ENCODE assay signal across 18 cellular contexts in genomic region chr2:207044380-207044779, GRCh38.
"Had no signal": no experiment of that assay in that cellular context is flagged by ENCODE, and none has a peak within 500 bp of the region (broad histone marks: within the 10 kb centered on the region; RNA-seq: fewer than 3 reads in every experiment).

No MANE protein-coding gene starts in this region.

- H3K36me3 ChIP-seq: cardiac muscle cell, colonic mucosa, esophagus muscularis mucosa, left ventricle myocardium inferior, right atrium auricular region, transverse colon, vagina had no signal

- DNase-seq: activated CD4-positive, alpha-beta T cell treated with anti-CD3 and anti-CD28 coated beads, Interleukin-2, amount 10 ng/mL, durations not matched to agents 24 days and 14 days; activated CD4-positive, CD25-positive, alpha-beta regulatory T cell; activated CD8-positive, alpha-beta memory T cell treated with anti-CD3 and anti-CD28 coated beads, Interleukin-2, amount 50 U/mL, for 4 hours; activated CD8-positive, alpha-beta T cell treated with anti-CD3 and anti-CD28 coated beads, Interleukin-2, amount 10 ng/mL, durations not matched to agents 7 days and 5 days; activated effector memory CD4-positive, alpha-beta T cell treated with anti-CD3 and anti-CD28 coated beads, Interleukin-2, amount 50 U/mL, for 16 hours; activated T-cell treated with anti-CD3 and anti-CD28 coated beads, Interleukin-2, amount 50 U/mL, for 48 hours; colonic mucosa; hippocampal formation; kidney; left ventricle myocardium inferior; natural killer cell; stimulated activated CD4-positive, alpha-beta T cell treated with anti-CD3 and anti-CD28 coated beads, Interleukin-2, amount 100 ng/mL, for 48 hours; transverse colon had no signal

- H3K27me3 ChIP-seq: cardiac muscle cell, colonic mucosa, esophagus muscularis mucosa, right atrium auricular region, transverse colon, vagina had no signal

- H3K27ac ChIP-seq: cardiac muscle cell, colonic mucosa, esophagus muscularis mucosa, left ventricle myocardium inferior, right atrium auricular region, transverse colon, vagina had no signal

- H3K9me3 ChIP-seq: colonic mucosa, esophagus muscularis mucosa, left ventricle myocardium inferior, right atrium auricular region, transverse colon, vagina had no signal

- H3K4me1 ChIP-seq: colonic mucosa had no signal

- H3K4me3 ChIP-seq: cardiac muscle cell, colonic mucosa, esophagus muscularis mucosa, left ventricle myocardium inferior, right atrium auricular region, transverse colon, vagina had no signal

- ATAC-seq: activated CD8-positive, alpha-beta T cell treated with anti-CD3 and anti-CD28 coated beads, Interleukin-2, amount 10 ng/mL, durations not matched to agents 7 days and 5 days; natural killer cell; stimulated activated memory B cell treated with anti-CD40 and anti-IgM and Interleukin-4, amounts not matched to agents 10 μg/mL and 1 μg/mL and 100 μg/mL, for 72 hours had no signal
